ENCODE assay signal across 22 cellular contexts in genomic region chr16:57711993-57712392, GRCh38. TPM values are rescaled to one million over a fixed set of nuclear protein-coding genes. Genes with fewer than 3 reads are reported as not detected.
DNase-seq lines count a peak whose midpoint lies in the region; ATAC-seq and TF ChIP-seq lines count a peak whose summit lies in the region.
"Had no signal": no experiment of that assay in that cellular context is flagged by ENCODE, and none has a peak within 500 bp of the region (broad histone marks: within the 10 kb centered on the region; RNA-seq: fewer than 3 reads in every experiment).

No MANE protein-coding gene starts in this region.

- H3K4me1 ChIP-seq in hepatocyte (ENCODE audit: insufficient read depth) (no peaks in the 10 kb centered on the region), right lobe of liver (no peaks in the 10 kb centered on the region)
- H3K4me1 ChIP-seq: HAP-1 had no signal

- no peaks in the 10 kb centered on the region for H4K20me1 ChIP-seq in hepatocyte (ENCODE audit: insufficient read depth, poor library complexity, severe bottlenecking)

- H3K9me3 ChIP-seq in hepatocyte (ENCODE audit: low read depth) (no peaks in the 10 kb centered on the region), right lobe of liver (no peaks in the 10 kb centered on the region)
- H3K9me3 ChIP-seq: HAP-1 had no signal

- DNase-seq in activated effector memory CD4-positive, alpha-beta T cell treated with anti-CD3 and anti-CD28 coated beads, Interleukin-2, amount 50 U/mL, for 16 hours = peak; percentile 10
- DNase-seq in activated effector memory CD4-positive, alpha-beta T cell treated with Interleukin-2 at 50 U/mL for 16 hours = no peak
- DNase-seq in DMS 273 treated with DMSO at 0.1 percent for 48 hours (lab: John Stamatoyannopoulos, UW) (peak; percentile 60), NCI-H2171 treated with DMSO at 0.1 percent for 48 hours (lab: John Stamatoyannopoulos, UW) (peak; percentile 78), coronary artery (ENCODE audit: low spot score) (peak; percentile 16), hepatocyte (ENCODE audit: low spot score) (no peak), right lobe of liver (no peak), KG1 (lab: John Stamatoyannopoulos, UW) (no peak)
- DNase-seq: Calu3; CD4-positive, alpha-beta memory T cell; COR-L47; DMS53; DMS79 treated with DMSO at 0.1 percent for 48 hours; GF-D8; GOT3; HFFc6 had no signal

- H3K4me2 ChIP-seq in hepatocyte = no peak overlapping the region

- TF ChIP-seq CTCF in coronary artery (IDR thresholded peaks at IDR 0.05) (no peak), hepatocyte (IDR thresholded peaks at IDR 0.05; ENCODE audit: poor library complexity) (no peak), right lobe of liver (IDR thresholded peaks at IDR 0.05) (no peak)

- ATAC-seq in right lobe of liver = no peak

- no peaks in the 10 kb centered on the region for H3K9me2 ChIP-seq in hepatocyte (replicated peaks; ENCODE audit: insufficient read depth)

- WGBS in hepatocyte (ENCODE audit: low lambda C conversion rate, missing lambda C conversion rate) = 91% methylated on average over 3 of the region's 3 CpGs
- 94% methylated on average over 3 of the region's 3 CpGs for WGBS in right lobe of liver (ENCODE audit: insufficient coverage, low coverage, low lambda C conversion rate, missing lambda C conversion rate)

- H3K27ac ChIP-seq in coronary artery (no peak overlapping the region), hepatocyte (no peak overlapping the region), right lobe of liver (no peak overlapping the region)

- no peak overlapping the region for H3K4me3 ChIP-seq in coronary artery
- no peak overlapping the region for H3K4me3 ChIP-seq in hepatocyte
- H3K4me3 ChIP-seq in right lobe of liver = no peak overlapping the region
- H3K4me3 ChIP-seq: HAP-1 had no signal

- intact Hi-C loops in right lobe of liver (cut with DNase I) = loop anchor here in 1 of 2 donors (10.0 kb wide), 1 partner anchor 137 kb away; no protein-coding TSS in a partner anchor

- no peak overlapping the region for H2AFZ ChIP-seq in hepatocyte

- no peak for TF ChIP-seq POLR2A in right lobe of liver (IDR thresholded peaks at IDR 0.05)

- H3K79me2 ChIP-seq in hepatocyte = no peaks in the 10 kb centered on the region

- H3K27me3 ChIP-seq in hepatocyte (no peaks in the 10 kb centered on the region), right lobe of liver (no peaks in the 10 kb centered on the region)

- H3K36me3 ChIP-seq in hepatocyte (replicated peaks; ENCODE audit: insufficient read depth, low read depth) (no peaks in the 10 kb centered on the region), right lobe of liver (no peaks in the 10 kb centered on the region)
- H3K36me3 ChIP-seq: HAP-1 had no signal

RNA-seq across cellular contexts. Expression of gene DRC7, which starts 17.4 kb away (rescaled TPM):
- total RNA-seq in hepatocyte (0.27 TPM in 1 of 2 replicates, not detected in the other), right lobe of liver (under 1 TPM; 0.06 to 0.37 (median 0.19) TPM)
- 0.93 TPM in 1 of 2 replicates, not detected in the other for polyA plus RNA-seq in hepatocyte
- total RNA-seq: A172; A673; Calu3; CD4-positive, alpha-beta memory T cell; Daoy; G401; HFFc6 had no signal
- polyA plus RNA-seq: BJ; CD4-positive, alpha-beta memory T cell had no signal

RNA-seq across cellular contexts. Expression of gene KATNB1, which starts 23.6 kb away (rescaled TPM):
- total RNA-seq in hepatocyte (8.9 and 12.3 TPM in 2 replicates), right lobe of liver (10 to 100 TPM in 2 of 6 experiments, 1 to 10 TPM in 4; 5.6 to 17.5 (median 8.5) TPM)
- 15.3 and 19.0 TPM in 2 replicates for polyA plus RNA-seq in hepatocyte

RNA-seq across cellular contexts. Expression of gene ADGRG3, which starts 43.9 kb away (rescaled TPM):
- total RNA-seq in hepatocyte (0.20 TPM in 1 of 2 replicates, not detected in the other), right lobe of liver (1 to 10 TPM in 1 of 6 experiments, under 1 TPM in 5; 0.37 to 1.6 (median 0.83) TPM)
- polyA plus RNA-seq in hepatocyte = not detected in 2 replicates
- total RNA-seq: A172; A673; Calu3; CD4-positive, alpha-beta memory T cell; Daoy; G401; HFFc6 had no signal
- polyA plus RNA-seq: BJ; CD4-positive, alpha-beta memory T cell had no signal

Comparison
In these comparisons a context has a peak if more than half of its experiments do, and no peak if none do; other contexts are left out.
1. DNase-seq: peak in activated effector memory CD4-positive, alpha-beta T cell treated with anti-CD3 and anti-CD28 coated beads, Interleukin-2, amount 50 U/mL, for 16 hours (single experiment), DMS 273 treated with DMSO at 0.1 percent for 48 hours (single experiment), NCI-H2171 treated with DMSO at 0.1 percent for 48 hours (single experiment) and coronary artery (single experiment); none in activated effector memory CD4-positive, alpha-beta T cell treated with Interleukin-2 at 50 U/mL for 16 hours (single experiment), hepatocyte (single experiment), right lobe of liver (0 of 3) and KG1 (single experiment).